8 cellular contexts compared by ENCODE assay signal in the genomic region with DNA sequence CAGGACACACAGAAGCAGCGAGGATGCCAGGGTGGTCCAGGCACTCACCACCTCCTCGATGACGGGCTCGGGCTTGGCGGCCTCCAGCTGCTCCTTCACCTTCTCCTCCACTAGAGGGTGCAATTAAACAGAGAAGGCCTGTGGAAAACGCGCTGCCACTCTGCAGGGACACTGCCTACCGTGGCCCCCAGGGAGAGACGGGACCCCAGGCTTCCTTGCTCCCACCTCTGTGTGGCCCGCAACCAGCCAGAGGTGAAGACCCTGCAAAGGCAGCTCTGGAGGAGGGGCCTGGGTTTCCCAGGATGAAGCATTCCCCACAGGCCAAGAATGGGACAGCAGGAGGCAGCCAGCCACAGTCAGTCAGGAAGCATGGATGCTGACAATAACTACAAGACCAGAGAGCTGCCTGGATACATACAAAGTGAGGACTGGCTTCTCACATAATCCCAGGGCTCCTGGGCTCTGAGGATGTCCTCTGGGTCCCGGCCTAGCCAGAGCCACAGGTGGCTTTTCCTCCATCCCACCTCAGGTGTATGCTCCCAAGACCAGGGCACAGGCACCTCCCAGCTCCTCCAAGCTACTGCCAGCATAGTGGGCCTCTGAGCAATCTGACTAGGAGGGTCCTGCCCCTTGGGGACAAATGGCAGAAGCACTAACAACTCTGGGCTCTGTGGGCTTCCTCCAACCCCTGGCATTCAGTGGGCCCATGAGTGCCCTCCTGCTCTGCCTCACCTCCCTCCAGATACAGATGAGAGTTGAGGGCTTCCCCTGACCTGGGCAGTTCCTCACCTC. TPM values are rescaled to one million over a fixed set of nuclear protein-coding genes. Genes with fewer than 3 reads are reported as not detected.
DNase-seq lines count a peak whose midpoint lies in the region; ATAC-seq and TF ChIP-seq lines count a peak whose summit lies in the region.

No MANE protein-coding gene starts in this region.

- H3K4me3 ChIP-seq in GM12875 (ENCODE audit: low read depth, low read length) (no peak overlapping the region), uterus (no peak overlapping the region)

- H3K27me3 Mint-ChIP-seq in memory B cell, result no peaks in the 10 kb centered on the region

- H3K36me3 Mint-ChIP-seq in memory B cell, result peaks cover 25% of the 10 kb centered on the region

- H3K36me3 ChIP-seq in uterus, result no peaks in the 10 kb centered on the region

- no peak overlapping the region for H3K27ac ChIP-seq in 22Rv1
- H3K27ac ChIP-seq in uterus, result no peak overlapping the region

- H3K4me1 Mint-ChIP-seq in memory B cell, result peaks cover 35% of the 10 kb centered on the region

- no peaks in the 10 kb centered on the region for H3K9me3 ChIP-seq in uterus

- TF ChIP-seq CTCF in 22Rv1 (IDR thresholded peaks at IDR 0.05), result peak; percentile 77
- TF ChIP-seq CTCF in GM12875 (IDR thresholded peaks at IDR 0.05; ENCODE audit: borderline replicate concordance, insufficient read depth, low read depth, low read length), result peak; percentile 48; the same call in 1 of the 2 replicates
- peak; percentile 40 to 56 (median 46) for TF ChIP-seq CTCF in uterus (IDR thresholded peaks at IDR 0.05)

- DNase-seq in UCSD-AML1 (lab: John Stamatoyannopoulos, UW; ENCODE audit: unreplicated experiment) (peak; percentile 37), ecto neural progenitor cell (ENCODE audit: low spot score) (peak; percentile 72), memory B cell (ENCODE audit: low spot score in 2 of 2) (peak; percentile 45 to 52), uterus (peak in 1 of 2 donors; percentile 18), NCI-H2107 (lab: John Stamatoyannopoulos, UW) (no peak), DMS79 treated with DMSO at 0.1 percent for 48 hours (lab: John Stamatoyannopoulos, UW) (no peak)

- no peak overlapping the region for H3K4me3 Mint-ChIP-seq in memory B cell

- peak overlapping the region; percentile 84 for H3K27ac Mint-ChIP-seq in memory B cell

- peaks cover 4% of the 10 kb centered on the region for H3K9me3 Mint-ChIP-seq in memory B cell

- intact Hi-C loops in uterus (cut with DNase I; ENCODE audit: low total_unique reads), result no loop called here

- H3K4me1 ChIP-seq in uterus, result no peaks in the 10 kb centered on the region

- TF ChIP-seq POLR2A in uterus (IDR thresholded peaks at IDR 0.05), result no peak

- no peaks in the 10 kb centered on the region for H3K27me3 ChIP-seq in uterus

- no peak for ATAC-seq in memory B cell (ENCODE audit: low read depth)

RNA-seq across cellular contexts. Expression of gene PTH1R, which starts 46.2 kb away (rescaled TPM):
- 10 to 100 TPM in 3 of 4 donors, under 1 TPM in 1; 0.51 to 29.9 (median 18.9) TPM for total RNA-seq in uterus

RNA-seq across cellular contexts. Expression of gene CCDC12, which starts 52.8 kb away (rescaled TPM):
- 10 to 100 TPM in 3 of 4 donors, 1 to 10 TPM in 1; 4.1 to 92.0 (median 41.2) TPM for total RNA-seq in uterus

RNA-seq across cellular contexts. Expression of gene NBEAL2, which starts 55.7 kb away (rescaled TPM):
- total RNA-seq in uterus, result 10 to 100 TPM; 13.1 to 41.1 (median 23.8) TPM

Comparison
In these comparisons a context has a peak if more than half of its experiments do, and no peak if none do; other contexts are left out.
1. DNase-seq: peak in UCSD-AML1 (single experiment), ecto neural progenitor cell (single experiment) and memory B cell (2 of 2); none in NCI-H2107 (single experiment) and DMS79 treated with DMSO at 0.1 percent for 48 hours (single experiment).
2. Peak in every context shown above with its lines, with median percentiles within 50 percentile points of each other: CTCF ChIP-seq.